ENCODE assay signal across 18 cellular contexts in genomic region chr3:119795849-119796248, GRCh38. TPM values are rescaled to one million over a fixed set of nuclear protein-coding genes. Genes with fewer than 3 reads are reported as not detected.
DNase-seq lines count a peak whose midpoint lies in the region; ATAC-seq, FAIRE-seq and TF ChIP-seq lines count a peak whose summit lies in the region.
"Had no signal": no experiment of that assay in that cellular context is flagged by ENCODE, and none has a peak within 500 bp of the region (broad histone marks: within the 10 kb centered on the region; RNA-seq: fewer than 3 reads in every experiment).

No MANE protein-coding gene starts in this region.

- H2BK120ac ChIP-seq in mesenchymal stem cell (ENCODE audit: low read depth, low read length) (no peak overlapping the region), trophoblast cell (ENCODE audit: insufficient read depth, low read length, poor library complexity) (peak overlapping the region; percentile 1)

- H3K27me3 ChIP-seq in Caco-2 (replicated peaks; ENCODE audit: control insufficient read depth, insufficient read depth, low read length): no peaks in the 10 kb centered on the region
- no peaks in the 10 kb centered on the region for H3K27me3 ChIP-seq in colonic mucosa
- peaks cover 0 to 16% of the 10 kb centered on the region in 2 experiments for H3K27me3 ChIP-seq in mesenchymal stem cell (ENCODE audit: control insufficient read depth in 1 of 2, insufficient read depth in 1 of 2, low read length in 2 of 2)
- H3K27me3 ChIP-seq in trophoblast cell (ENCODE audit: insufficient read depth, low read length): no peaks in the 10 kb centered on the region
- H3K27me3 ChIP-seq in pancreas: no peaks in the 10 kb centered on the region

- CTCF ChIA-PET in Caco-2 (lab: Charles Lee): no interaction called here

- H3K4me3 Mint-ChIP-seq in Caco-2 (ENCODE audit: unreplicated experiment): peak overlapping the region; percentile 59

- no peak overlapping the region for H3K9ac ChIP-seq in colonic mucosa (ENCODE audit: low read depth in 2 of 2, low read length in 2 of 2)
- no peak overlapping the region for H3K9ac ChIP-seq in mesenchymal stem cell (ENCODE audit: low read length)
- no peak overlapping the region for H3K9ac ChIP-seq in trophoblast cell (ENCODE audit: low read length)

- H4K8ac ChIP-seq in mesenchymal stem cell (ENCODE audit: low read length) (no peak overlapping the region), trophoblast cell (ENCODE audit: low read depth, low read length) (no peak overlapping the region)

- H3K4ac ChIP-seq in mesenchymal stem cell (ENCODE audit: low read depth in 1 of 2, low read length in 2 of 2): no peak overlapping the region
- no peak overlapping the region for H3K4ac ChIP-seq in trophoblast cell (ENCODE audit: low read depth, low read length)

- intact Hi-C loops in Caco-2 (cut with micrococcal nuclease; ENCODE audit: unreplicated experiment) (loop anchor here (1.0 kb wide), 1 partner anchor 25 kb away; no protein-coding TSS in a partner anchor), colonic mucosa (cut with DNase I) (no loop called here), sciatic nerve (cut with DNase I) (no loop called here), pancreas (cut with DNase I) (no loop called here), posterior cingulate gyrus (cut with DNase I) (no loop called here)

- peaks cover 11% of the 10 kb centered on the region for H3K9me3 Mint-ChIP-seq in Caco-2 (ENCODE audit: unreplicated experiment)

- H3K4me1 ChIP-seq in Caco-2 (peaks cover 31% of the 10 kb centered on the region), colonic mucosa (no peaks in the 10 kb centered on the region), mesenchymal stem cell (ENCODE audit: control insufficient read depth, insufficient read depth, low read depth, low read length) (peaks cover 2% of the 10 kb centered on the region), trophoblast cell (ENCODE audit: control insufficient read depth in 1 of 2, insufficient read depth in 2 of 2, low read length in 2 of 2) (peaks cover 14 to 24% of the 10 kb centered on the region in 2 experiments), pancreas (no peaks in the 10 kb centered on the region)

- POLR2A ChIA-PET in Caco-2 (lab: Charles Lee): no interaction called here

- H3K27me3 Mint-ChIP-seq in Caco-2 (ENCODE audit: insufficient read depth, unreplicated experiment): no peaks in the 10 kb centered on the region

- H3K14ac ChIP-seq in mesenchymal stem cell (ENCODE audit: low read length in 2 of 2) (no peak overlapping the region), trophoblast cell (ENCODE audit: low read length) (peak overlapping the region; percentile 6)

- BruUV-seq in Caco-2 (replicated peaks; lab: Mats Ljungman, UMichigan): no TSS peak

- no peaks in the 10 kb centered on the region for H3K9me3 ChIP-seq in Caco-2
- no peaks in the 10 kb centered on the region for H3K9me3 ChIP-seq in colonic mucosa
- H3K9me3 ChIP-seq in mesenchymal stem cell (ENCODE audit: control insufficient read depth, low read length): no peaks in the 10 kb centered on the region
- peaks cover 2% of the 10 kb centered on the region for H3K9me3 ChIP-seq in trophoblast cell (ENCODE audit: insufficient read depth, low read depth, low read length)
- no peaks in the 10 kb centered on the region for H3K9me3 ChIP-seq in pancreas

- no peak overlapping the region for H2BK15ac ChIP-seq in mesenchymal stem cell (ENCODE audit: low read depth, poor library complexity, severe bottlenecking)

- H3K4me1 Mint-ChIP-seq in Caco-2 (ENCODE audit: low read depth, unreplicated experiment): peaks cover 25% of the 10 kb centered on the region

- no peak overlapping the region for H2BK12ac ChIP-seq in mesenchymal stem cell (ENCODE audit: low read length in 2 of 2)
- peak overlapping the region; percentile 84 for H2BK12ac ChIP-seq in trophoblast cell (ENCODE audit: low read length)

- no peak for FAIRE-seq in pancreas (lab: Jason Lieb, UNC)
- FAIRE-seq: GM12892, GM19239 had no signal

- no peak overlapping the region for H4K12ac ChIP-seq in trophoblast cell (ENCODE audit: low read depth, low read length)

- H2AK5ac ChIP-seq in mesenchymal stem cell (ENCODE audit: low read length, severe bottlenecking) (no peak overlapping the region), trophoblast cell (ENCODE audit: low read length) (peak overlapping the region; percentile 34)

- H3K4me3 ChIP-seq in Caco-2 (ENCODE audit: low read depth, low read length): no peak overlapping the region
- H3K4me3 ChIP-seq in colonic mucosa: no peak overlapping the region
- H3K4me3 ChIP-seq in mesenchymal stem cell (ENCODE audit: insufficient read depth in 1 of 2, low read depth in 1 of 2, low read length in 2 of 2): no peak overlapping the region
- no peak overlapping the region for H3K4me3 ChIP-seq in trophoblast cell (ENCODE audit: low read depth, low read length)
- no peak overlapping the region for H3K4me3 ChIP-seq in pancreas

- H3K23ac ChIP-seq in mesenchymal stem cell (ENCODE audit: low read length in 2 of 2): no peak overlapping the region
- no peak overlapping the region for H3K23ac ChIP-seq in trophoblast cell (ENCODE audit: low read length)

- peaks cover 11% of the 10 kb centered on the region for H3K36me3 Mint-ChIP-seq in Caco-2 (ENCODE audit: insufficient read depth, unreplicated experiment)

- DNase-seq in Caco-2 (peak in 1 of 2 experiments; percentile 25), colonic mucosa (no peak), mesenchymal stem cell (no peak), trophoblast cell (no peak), sciatic nerve (ENCODE audit: low spot score) (no peak), pancreas (no peak), posterior cingulate gyrus (no peak)
- DNase-seq: AML-193, DMS79, KG1, MM.1S, NCI-H187 treated with DMSO at 0.1 percent for 48 hours, NCI-H510A, SHP77 treated with DMSO at 0.1 percent for 48 hours had no signal

- 74% methylated on average over 3 of the region's 3 CpGs for WGBS in mesenchymal stem cell
- WGBS in trophoblast cell (ENCODE audit: extremely low coverage, insufficient coverage, insufficient read length): no CpG with 5 or more reads among the region's 3 CpGs
- WGBS in pancreas, 2 donors: 67 to 69% methylated on average over 3 of the region's 3 CpGs

- H3K27ac ChIP-seq in colonic mucosa (peak overlapping the region; percentile 57), mesenchymal stem cell (ENCODE audit: low read length, poor library complexity, severe bottlenecking) (no peak overlapping the region), trophoblast cell (ENCODE audit: low read depth, low read length) (peak overlapping the region; percentile 59), pancreas (no peak overlapping the region)

- peak overlapping the region; percentile 13 for H4K91ac ChIP-seq in mesenchymal stem cell (ENCODE audit: low read length)
- peak overlapping the region; percentile 83 for H4K91ac ChIP-seq in trophoblast cell (ENCODE audit: low read depth, low read length)

- H2AFZ ChIP-seq in mesenchymal stem cell (ENCODE audit: low read depth, low read length) (no peak overlapping the region), trophoblast cell (ENCODE audit: insufficient read depth, low read length, poor library complexity) (no peak overlapping the region)

- H3K79me1 ChIP-seq in mesenchymal stem cell (replicated peaks; ENCODE audit: low read length, poor library complexity, severe bottlenecking) (no peaks in the 10 kb centered on the region), trophoblast cell (ENCODE audit: low read length) (peaks cover 16% of the 10 kb centered on the region)

- H3K18ac ChIP-seq in mesenchymal stem cell (ENCODE audit: low read depth in 1 of 2, low read length in 2 of 2) (no peak overlapping the region), trophoblast cell (ENCODE audit: low read length) (peak overlapping the region; percentile 77)

- TF ChIP-seq CTCF in Caco-2 (IDR thresholded peaks at IDR 0.05; ENCODE audit: insufficient read depth in 1 of 2, low read depth in 1 of 2, low read length in 1 of 2, severe bottlenecking in 1 of 2, unreplicated experiment in 1 of 2): no peak
- TF ChIP-seq CTCF in colonic mucosa (IDR thresholded peaks at IDR 0.05): no peak
- no peak for TF ChIP-seq CTCF in pancreas (IDR thresholded peaks at IDR 0.05)

- peak overlapping the region; percentile 88 for H3K27ac Mint-ChIP-seq in Caco-2 (ENCODE audit: unreplicated experiment)

- H3K4me2 ChIP-seq in mesenchymal stem cell (ENCODE audit: low read length, poor library complexity, severe bottlenecking): no peak overlapping the region
- H3K4me2 ChIP-seq in trophoblast cell (ENCODE audit: low read length): peak overlapping the region; percentile 50

- H3K36me3 ChIP-seq in Caco-2 (ENCODE audit: control insufficient read depth, insufficient read depth, low read length): no peaks in the 10 kb centered on the region
- H3K36me3 ChIP-seq in colonic mucosa: no peaks in the 10 kb centered on the region
- no peaks in the 10 kb centered on the region for H3K36me3 ChIP-seq in mesenchymal stem cell (ENCODE audit: control insufficient read depth in 1 of 2, insufficient read depth in 2 of 2, low read depth in 1 of 2, low read length in 2 of 2)
- no peaks in the 10 kb centered on the region for H3K36me3 ChIP-seq in trophoblast cell (ENCODE audit: control insufficient read depth in 1 of 2, insufficient read depth in 2 of 2, low read length in 2 of 2)
- no peaks in the 10 kb centered on the region for H3K36me3 ChIP-seq in pancreas

- ATAC-seq in sciatic nerve (no peak), pancreas (no peak)
- ATAC-seq in activated CD4-positive, CD25-positive, alpha-beta regulatory T cell treated with anti-CD3 and anti-CD28 coated beads, Interleukin-2, amount 50 U/mL, for 24 hours: no peak

- H2BK5ac ChIP-seq in mesenchymal stem cell (ENCODE audit: low read depth, low read length, poor library complexity, severe bottlenecking): no peak overlapping the region
- H2BK5ac ChIP-seq in trophoblast cell (ENCODE audit: low read depth, low read length, poor library complexity): peak overlapping the region; percentile 52

- H3K79me2 ChIP-seq in trophoblast cell (ENCODE audit: control insufficient read depth, insufficient read depth, low read length, poor library complexity): no peaks in the 10 kb centered on the region

RNA-seq across cellular contexts. Expression of gene NR1I2, which starts 13.9 kb away (rescaled TPM):
- total RNA-seq in Caco-2 (2022): not detected in 2 replicates
- total RNA-seq in colonic mucosa: 10 to 100 TPM; 58.4 to 70.4 TPM
- not detected for polyA plus RNA-seq in mesenchymal stem cell (2013, experiment 1 of 2)
- polyA plus RNA-seq in mesenchymal stem cell (2013, experiment 2 of 2): not detected
- 0.05 TPM in 1 of 2 replicates, not detected in the other for polyA plus RNA-seq in trophoblast cell (2013)
- total RNA-seq in sciatic nerve: not detected
- under 1 TPM; 0.12 to 0.31 (median 0.19) TPM for total RNA-seq in pancreas
- polyA plus RNA-seq in pancreas: under 1 TPM; 0.26 to 0.30 TPM
- total RNA-seq: G401 had no signal

Comparison
In these comparisons a context has a peak if more than half of its experiments do, and no peak if none do; other contexts are left out.
1. H3K27ac ChIP-seq: peak in colonic mucosa (single experiment) and trophoblast cell (single experiment); none in mesenchymal stem cell (single experiment) and pancreas (0 of 4).
2. RNA of gene NR1I2, which starts 13.9 kb away (total RNA-seq): 58.4 to 70.4 TPM in colonic mucosa; 0.12 to 0.31 TPM in pancreas, not detected in sciatic nerve (single experiment) and not detected in Caco-2; every median in the first group is over 10 times any median in the second.